In the genomic region with DNA sequence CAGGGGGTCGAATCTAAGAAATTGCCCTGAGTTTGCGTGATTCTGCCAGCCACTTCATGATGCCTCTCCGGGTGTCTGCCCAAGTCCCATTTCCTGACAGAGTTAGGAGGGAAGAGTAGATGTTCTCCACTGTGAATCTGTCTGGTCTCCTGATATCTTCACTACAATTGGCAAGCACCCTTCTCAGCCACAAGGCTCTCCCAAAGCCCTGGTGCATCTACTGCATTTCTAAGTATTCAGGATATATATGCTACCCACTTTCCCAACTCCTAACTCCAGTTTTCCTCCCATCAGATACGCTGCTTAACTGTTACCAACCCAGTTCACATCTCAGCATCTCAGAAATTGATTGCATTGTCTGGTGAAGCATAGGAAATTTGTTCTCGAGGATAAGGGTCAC, we compare ENCODE assay signal across 14 cellular contexts. TPM values are rescaled to one million over a fixed set of nuclear protein-coding genes. Genes with fewer than 3 reads are reported as not detected.
A peak's percentile ranks its signal among the peaks of the same experiment; 100 is the strongest.
DNase-seq lines count a peak whose midpoint lies in the region; ATAC-seq, FAIRE-seq and TF ChIP-seq lines count a peak whose summit lies in the region.
"Had no signal": no experiment of that assay in that cellular context is flagged by ENCODE, and none has a peak within 500 bp of the region (broad histone marks: within the 10 kb centered on the region; RNA-seq: fewer than 3 reads in every experiment).

No MANE protein-coding gene starts in this region.

- H4K20me1 ChIP-seq in MM.1S (ENCODE audit: insufficient read depth, low read length) (no peaks in the 10 kb centered on the region), H1 (replicated peaks in 1 of 2; ENCODE audit: control insufficient read depth in 1 of 2, insufficient read depth in 2 of 2, low read length in 2 of 2) (no peaks in the 10 kb centered on the region), osteoblast (ENCODE audit: insufficient read depth, low read length) (no peaks in the 10 kb centered on the region)

- no peak overlapping the region for H4K5ac ChIP-seq in H1 (ENCODE audit: insufficient read length, low read depth, low read length)

- no peak overlapping the region for H2BK5ac ChIP-seq in H1 (ENCODE audit: low read depth, low read length)

- no peak overlapping the region for H4K8ac ChIP-seq in H1 (ENCODE audit: extremely low read depth, insufficient read depth, low read length)

- H3K27ac Mint-ChIP-seq in activated CD4-positive, alpha-beta memory T cell treated with anti-CD3 and anti-CD28 coated beads, Interleukin-2, amount 10 ng/mL, durations not matched to agents 7 days and 5 days, result no peak overlapping the region
- H3K27ac Mint-ChIP-seq: CD4-positive, CD25-positive, alpha-beta regulatory T cell had no signal

- no peak for TF ChIP-seq POLR2A in H1 (IDR thresholded peaks at IDR 0.05; ENCODE audit: control extremely low read depth in 1 of 2, low read depth in 2 of 2, low read length in 2 of 2)
- no peak for TF ChIP-seq POLR2A in erythroblast (IDR thresholded peaks at IDR 0.05; ENCODE audit: low read length)

- H3K56ac ChIP-seq in H1 (replicated peaks; ENCODE audit: insufficient read length, low read depth, low read length), result no peak overlapping the region

- H3K4me3 ChIP-seq in left ventricle myocardium inferior (no peak overlapping the region), MM.1S (ENCODE audit: low read length) (no peak overlapping the region), H1 (ENCODE audit: extremely low read depth in 1 of 4, insufficient read depth in 2 of 4, low read depth in 3 of 4, low read length in 4 of 4) (no peak overlapping the region), osteoblast (ENCODE audit: insufficient read depth, low read length) (no peak overlapping the region)
- H3K4me3 ChIP-seq: MG63, PC-9 had no signal

- no peaks in the 10 kb centered on the region for H3K9me3 Mint-ChIP-seq in activated CD4-positive, alpha-beta memory T cell treated with anti-CD3 and anti-CD28 coated beads, Interleukin-2, amount 10 ng/mL, durations not matched to agents 7 days and 5 days
- H3K9me3 Mint-ChIP-seq: CD4-positive, CD25-positive, alpha-beta regulatory T cell had no signal

- H2AFZ ChIP-seq in MM.1S (ENCODE audit: low read length) (peak overlapping the region; percentile 13; the same call in 1 of the 2 replicates), H1 (ENCODE audit: low read length) (peak overlapping the region; percentile 68), osteoblast (ENCODE audit: low read length) (peak overlapping the region; percentile 39)
- H2AFZ ChIP-seq: PC-9 had no signal

- intact Hi-C loops in left ventricle myocardium inferior (cut with micrococcal nuclease) (loop anchor here (5.0 kb wide), 1 partner anchor 329 kb away; no protein-coding TSS in a partner anchor), left ventricle myocardium superior (cut with micrococcal nuclease) (loop anchor here (5.0 to 10.0 kb wide), 2 partner anchors 102 to 329 kb away; a partner anchor contains a TSS)

- H2BK15ac ChIP-seq in H1 (ENCODE audit: low read length), result no peak overlapping the region

- H4K91ac ChIP-seq in H1 (replicated peaks; ENCODE audit: insufficient read length, low read length), result no peak overlapping the region

- H3K4ac ChIP-seq in H1 (replicated peaks; ENCODE audit: insufficient read length, low read depth, low read length), result no peak overlapping the region

- no peak overlapping the region for H3K23ac ChIP-seq in H1 (ENCODE audit: insufficient read length)

- H3K79me1 ChIP-seq in H1 (ENCODE audit: low read depth, low read length), result no peaks in the 10 kb centered on the region

- no peak overlapping the region for H3K18ac ChIP-seq in H1 (ENCODE audit: extremely low read depth, low read length)

- no peaks in the 10 kb centered on the region for H3K79me2 ChIP-seq in MM.1S (ENCODE audit: low read length)
- no peaks in the 10 kb centered on the region for H3K79me2 ChIP-seq in H1 (ENCODE audit: control insufficient read depth in 1 of 2, insufficient read depth in 2 of 2, low read length in 2 of 2)
- H3K79me2 ChIP-seq in osteoblast (ENCODE audit: insufficient read depth, low read length), result no peaks in the 10 kb centered on the region

- no peak overlapping the region for H3K4me3 Mint-ChIP-seq in activated CD4-positive, alpha-beta memory T cell treated with anti-CD3 and anti-CD28 coated beads, Interleukin-2, amount 10 ng/mL, durations not matched to agents 7 days and 5 days
- H3K4me3 Mint-ChIP-seq: CD4-positive, CD25-positive, alpha-beta regulatory T cell had no signal

- peaks cover 14% of the 10 kb centered on the region for H3K27me3 Mint-ChIP-seq in activated CD4-positive, alpha-beta memory T cell treated with anti-CD3 and anti-CD28 coated beads, Interleukin-2, amount 10 ng/mL, durations not matched to agents 7 days and 5 days

- H2BK120ac ChIP-seq in H1 (replicated peaks; ENCODE audit: low read depth, low read length), result no peak overlapping the region

- H3K4me2 ChIP-seq in MM.1S (ENCODE audit: low read depth, low read length) (no peak overlapping the region), H1 (ENCODE audit: insufficient read depth in 1 of 2, low read depth in 2 of 2, low read length in 2 of 2) (no peak overlapping the region), osteoblast (ENCODE audit: insufficient read depth, low read length) (no peak overlapping the region)
- H3K4me2 ChIP-seq: PC-9 had no signal

- FAIRE-seq in H1 (lab: Jason Lieb, UNC), result no peak

- no peak overlapping the region for H2AK5ac ChIP-seq in H1 (ENCODE audit: low read depth, low read length)

- H3K9me2 ChIP-seq in MM.1S (replicated peaks; ENCODE audit: insufficient read depth, low read length), result no peaks in the 10 kb centered on the region

- DNase-seq in left ventricle myocardium inferior, result no peak
- DNase-seq in left ventricle myocardium superior, result no peak
- no peak for DNase-seq in MM.1S
- no peak for DNase-seq in H1 (ENCODE audit: low read depth in 1 of 2, low spot score in 2 of 2)
- DNase-seq in osteoblast (ENCODE audit: insufficient read length, low spot score, missing footprints), result no peak
- DNase-seq in activated CD4-positive, alpha-beta memory T cell treated with anti-CD3 and anti-CD28 coated beads, Interleukin-2, amount 10 ng/mL, durations not matched to agents 7 days and 5 days, result no peak
- DNase-seq in activated CD4-positive, CD25-positive, alpha-beta regulatory T cell (lab: John Stamatoyannopoulos, UW), result no peak
- DNase-seq in erythroblast (lab: John Stamatoyannopoulos, UW), result no peak
- DNase-seq: GOT3 had no signal

- no peaks in the 10 kb centered on the region for H3K23me2 ChIP-seq in H1 (ENCODE audit: low read depth, low read length)

- ATAC-seq in left ventricle myocardium superior, result no peak

- CTCF ChIA-PET in H1 (lab: Charles Lee; ENCODE audit: partially characterized antibody), result interaction anchor here (0.7 to 8.5 kb wide), 24 partner anchors 8 to 585 kb away, joined by 3 to 77 read pairs (median 3); a partner anchor contains a TSS
- CTCF ChIA-PET in activated CD4-positive, alpha-beta memory T cell treated with anti-CD3 and anti-CD28 coated beads, Interleukin-2, amount 10 ng/mL, durations not matched to agents 7 days and 5 days (lab: Charles Lee), result interaction anchor here (0.7 to 9.8 kb wide), 6 partner anchors 13 to 609 kb away, joined by 3 to 113 read pairs (median 6); no protein-coding TSS in a partner anchor

- no peak overlapping the region for H2BK20ac ChIP-seq in H1 (ENCODE audit: low read length)

- peak overlapping the region; percentile 13 for H3K27ac ChIP-seq in left ventricle myocardium inferior (replicated peaks)
- H3K27ac ChIP-seq in MM.1S (ENCODE audit: low read length), result no peak overlapping the region
- no peak overlapping the region for H3K27ac ChIP-seq in H1 (ENCODE audit: low read depth, low read length)
- H3K27ac ChIP-seq in osteoblast (ENCODE audit: low read depth, low read length), result no peak overlapping the region
- H3K27ac ChIP-seq: PC-9 had no signal

- TF ChIP-seq EP300 in H1 (IDR thresholded peaks at IDR 0.05; ENCODE audit: borderline replicate concordance in 1 of 2, low read depth in 2 of 2, low read length in 2 of 2), result no peak

- no peaks in the 10 kb centered on the region for H3K27me3 ChIP-seq in left ventricle myocardium inferior (ENCODE audit: low read depth)
- no peaks in the 10 kb centered on the region for H3K27me3 ChIP-seq in MM.1S (replicated peaks; ENCODE audit: insufficient read depth, low read length)
- no peaks in the 10 kb centered on the region for H3K27me3 ChIP-seq in H1 (replicated peaks in 1 of 4; ENCODE audit: control insufficient read depth in 3 of 4, extremely low read depth in 1 of 4, insufficient read depth in 3 of 4, low read length in 3 of 4)
- H3K27me3 ChIP-seq in osteoblast (ENCODE audit: insufficient read depth, low read length), result no peaks in the 10 kb centered on the region
- H3K27me3 ChIP-seq: MG63 had no signal

- H3K36me3 Mint-ChIP-seq in activated CD4-positive, alpha-beta memory T cell treated with anti-CD3 and anti-CD28 coated beads, Interleukin-2, amount 10 ng/mL, durations not matched to agents 7 days and 5 days (ENCODE audit: low read depth), result no peaks in the 10 kb centered on the region
- H3K36me3 Mint-ChIP-seq: CD4-positive, CD25-positive, alpha-beta regulatory T cell had no signal

- H3K4me1 ChIP-seq in left ventricle myocardium inferior, result peaks cover 35% of the 10 kb centered on the region
- no peaks in the 10 kb centered on the region for H3K4me1 ChIP-seq in MM.1S (ENCODE audit: low read length)
- H3K4me1 ChIP-seq in H1 (replicated peaks in 1 of 4; ENCODE audit: control insufficient read depth in 3 of 4, insufficient read depth in 4 of 4, low read length in 3 of 4), result peaks cover 0 to 2% (median 0%) of the 10 kb centered on the region in 4 experiments; a peak in 2 of 7 replicates
- H3K4me1 ChIP-seq in osteoblast (ENCODE audit: insufficient read depth, low read length), result peaks cover 7% of the 10 kb centered on the region

- H3K9ac ChIP-seq in MM.1S (ENCODE audit: low read length) (no peak overlapping the region), H1 (replicated peaks in 1 of 4; ENCODE audit: extremely low read depth in 1 of 4, low read depth in 3 of 4, low read length in 3 of 4) (no peak overlapping the region)

- TF ChIP-seq CTCF in left ventricle myocardium inferior (IDR thresholded peaks at IDR 0.05; ENCODE audit: borderline replicate concordance), result no peak
- no peak for TF ChIP-seq CTCF in MM.1S (IDR thresholded peaks at IDR 0.05; ENCODE audit: low read length)
- TF ChIP-seq CTCF in H1 (IDR thresholded peaks at IDR 0.05; ENCODE audit: control extremely low read depth in 1 of 3, insufficient read depth in 1 of 3, low read depth in 1 of 3, low read length in 3 of 3), result no peak
- TF ChIP-seq CTCF in osteoblast (IDR thresholded peaks at IDR 0.05; ENCODE audit: extremely low read depth, low read depth, low read length), result no peak

- H3K9me3 ChIP-seq in left ventricle myocardium inferior (replicated peaks), result no peaks in the 10 kb centered on the region
- H3K9me3 ChIP-seq in MM.1S (replicated peaks; ENCODE audit: insufficient read depth, low read length), result no peaks in the 10 kb centered on the region
- no peaks in the 10 kb centered on the region for H3K9me3 ChIP-seq in H1 (ENCODE audit: insufficient read depth in 2 of 2, low read depth in 1 of 2, low read length in 1 of 2)
- no peaks in the 10 kb centered on the region for H3K9me3 ChIP-seq in osteoblast (ENCODE audit: low read depth, low read length)
- H3K9me3 ChIP-seq: MG63 had no signal

- H3K14ac ChIP-seq in H1 (ENCODE audit: insufficient read length), result no peak overlapping the region

- H3F3A ChIP-seq in MM.1S (ENCODE audit: insufficient read depth, low read length), result no peaks in the 10 kb centered on the region

- POLR2A ChIA-PET in H1 (lab: Charles Lee; ENCODE audit: partially characterized antibody), result interaction anchor here (1.3 kb wide), 1 partner anchor 9 kb away, joined by 3 read pairs; no protein-coding TSS in a partner anchor
- POLR2A ChIA-PET in activated CD4-positive, alpha-beta memory T cell treated with anti-CD3 and anti-CD28 coated beads, Interleukin-2, amount 10 ng/mL, durations not matched to agents 7 days and 5 days (lab: Charles Lee), result interaction anchor here (0.7 to 1.3 kb wide), 2 partner anchors 31 to 99 kb away, joined by 3 read pairs; a partner anchor contains a TSS

- no peaks in the 10 kb centered on the region for H3K4me1 Mint-ChIP-seq in activated CD4-positive, alpha-beta memory T cell treated with anti-CD3 and anti-CD28 coated beads, Interleukin-2, amount 10 ng/mL, durations not matched to agents 7 days and 5 days

- no peaks in the 10 kb centered on the region for H3K36me3 ChIP-seq in left ventricle myocardium inferior
- H3K36me3 ChIP-seq in MM.1S (replicated peaks; ENCODE audit: insufficient read depth, low read length), result no peaks in the 10 kb centered on the region
- H3K36me3 ChIP-seq in H1 (ENCODE audit: control insufficient read depth in 2 of 4, insufficient read depth in 4 of 4, low read length in 3 of 4), result no peaks in the 10 kb centered on the region
- H3K36me3 ChIP-seq in osteoblast (ENCODE audit: insufficient read depth, low read length), result no peaks in the 10 kb centered on the region
- H3K36me3 ChIP-seq: MG63 had no signal

- 85% methylated on average over 5 of the region's 5 CpGs; no CpG with 5 or more reads in 1 of the 2 experiments for WGBS in H1 (ENCODE audit: extremely low coverage in 1 of 2, insufficient coverage in 1 of 2, insufficient read length in 1 of 2, insufficient replicate concordance in 2 of 2, low coverage in 1 of 2, low lambda C conversion rate in 2 of 2, missing lambda C conversion rate in 1 of 2), 2 experiments

- no peak overlapping the region for H2BK12ac ChIP-seq in H1 (ENCODE audit: low read depth, low read length)

- no peak for TF ChIP-seq RAD21 in H1 (IDR thresholded peaks at IDR 0.05 in 1 of 2, conservative IDR thresholded peaks at IDR 0.05 in 1 of 2; ENCODE audit: low read depth in 2 of 2, low read length in 2 of 2)

RNA-seq across cellular contexts. Expression of a gene that starts 25.9 kb away (rescaled TPM):
- total RNA-seq in left ventricle myocardium inferior (5.3 TPM), left ventricle myocardium superior (1.5 TPM), osteoblast (not detected in 2 replicates)
- not detected in 2 replicates for total RNA-seq in H1 (2021; fragmentation: NEBNext Ultra II Directional; extraction: Animal tissue kit (Norgen Biotek cat#: 25700))
- not detected in 2 replicates for polyA plus RNA-seq in H1 (2011; rRNA removed)
- not detected for polyA plus RNA-seq in H1 (2011; cell fraction: cytosol; rRNA removed)
- not detected for polyA plus RNA-seq in H1 (2011; cell fraction: nucleus; rRNA removed)
- not detected in 4 replicates for polyA plus RNA-seq in H1 (2012, experiment 1 of 2)
- not detected for polyA plus RNA-seq in H1 (2012, experiment 2 of 2)
- polyA plus RNA-seq in H1 (2013, experiment 1 of 2), result not detected
- polyA plus RNA-seq in H1 (2013, experiment 2 of 2), result not detected
- polyA minus RNA-seq in H1 (2011; rRNA and poly(A)+ RNA removed), result not detected in 2 replicates
- not detected for polyA minus RNA-seq in H1 (2011; cell fraction: cytosol; rRNA and poly(A)+ RNA removed)
- polyA minus RNA-seq in H1 (2011; cell fraction: nucleus; rRNA and poly(A)+ RNA removed), result not detected
- not detected for total RNA-seq in activated CD4-positive, alpha-beta memory T cell treated with anti-CD3 and anti-CD28 coated beads, Interleukin-2, amount 10 ng/mL, durations not matched to agents 7 days and 5 days
- total RNA-seq: A673; CD4-positive, CD25-positive, alpha-beta regulatory T cell; PC-9 had no signal
- polyA plus RNA-seq: BJ; CD4-positive, CD25-positive, alpha-beta regulatory T cell had no signal

RNA-seq across cellular contexts. Expression of a gene that starts 30.5 kb away (rescaled TPM):
- 18.2 TPM for total RNA-seq in left ventricle myocardium inferior
- 20.5 TPM for total RNA-seq in left ventricle myocardium superior
- total RNA-seq in H1 (2021; fragmentation: NEBNext Ultra II Directional; extraction: Animal tissue kit (Norgen Biotek cat#: 25700)), result 52.0 and 58.0 TPM in 2 replicates
- polyA plus RNA-seq in H1 (2011; rRNA removed), result 52.5 and 67.7 TPM in 2 replicates
- polyA plus RNA-seq in H1 (2011; cell fraction: cytosol; rRNA removed), result 69.9 TPM
- polyA plus RNA-seq in H1 (2011; cell fraction: nucleus; rRNA removed), result 74.8 TPM
- 78.8 to 84.3 TPM (median 83.3 TPM) in 4 replicates for polyA plus RNA-seq in H1 (2012, experiment 1 of 2)
- 58.7 TPM for polyA plus RNA-seq in H1 (2012, experiment 2 of 2)
- 42.3 TPM for polyA plus RNA-seq in H1 (2013, experiment 1 of 2)
- 41.9 TPM for polyA plus RNA-seq in H1 (2013, experiment 2 of 2)
- 86.7 and 108 TPM in 2 replicates for polyA minus RNA-seq in H1 (2011; rRNA and poly(A)+ RNA removed)
- polyA minus RNA-seq in H1 (2011; cell fraction: cytosol; rRNA and poly(A)+ RNA removed), result 37.4 TPM
- polyA minus RNA-seq in H1 (2011; cell fraction: nucleus; rRNA and poly(A)+ RNA removed), result 85.5 TPM
- total RNA-seq in osteoblast, result 55.1 and 55.7 TPM in 2 replicates
- 10 to 100 TPM; 27.5 to 33.2 TPM for total RNA-seq in activated CD4-positive, alpha-beta memory T cell treated with anti-CD3 and anti-CD28 coated beads, Interleukin-2, amount 10 ng/mL, durations not matched to agents 7 days and 5 days

Comparison
In these comparisons a context has a peak if more than half of its experiments do, and no peak if none do; other contexts are left out.
1. H2AFZ ChIP-seq: peak in every context shown above with its lines; median percentile 68 in H1; 39 in osteoblast; 13 in MM.1S.